Comparison of ENCODE assay signal across 8 cellular contexts in genomic region chrX:53093177-53093655, GRCh38. TPM values are rescaled to one million over a fixed set of nuclear protein-coding genes. Genes with fewer than 3 reads are reported as not detected.
DNase-seq lines count a peak whose midpoint lies in the region; ATAC-seq and TF ChIP-seq lines count a peak whose summit lies in the region.

No MANE protein-coding gene starts in this region.

- H3K27ac Mint-ChIP-seq in activated CD4-positive, alpha-beta memory T cell treated with anti-CD3 and anti-CD28 coated beads for 36 hours, result peak overlapping the region; percentile 91

- POLR2A ChIA-PET in activated CD4-positive, alpha-beta memory T cell treated with anti-CD3 and anti-CD28 coated beads for 36 hours (lab: Charles Lee), result no interaction called here

- peak; percentile 52 for ATAC-seq in HG03280 (IDR thresholded peaks at IDR 0.05; ENCODE audit: unreplicated experiment)

- H3K36me3 Mint-ChIP-seq in activated CD4-positive, alpha-beta memory T cell treated with anti-CD3 and anti-CD28 coated beads for 36 hours, result peaks cover 3% of the 10 kb centered on the region

- H3K27me3 Mint-ChIP-seq in activated CD4-positive, alpha-beta memory T cell treated with anti-CD3 and anti-CD28 coated beads for 36 hours, result no peaks in the 10 kb centered on the region

- CTCF ChIA-PET in activated CD4-positive, alpha-beta memory T cell treated with anti-CD3 and anti-CD28 coated beads for 36 hours (lab: Charles Lee), result no interaction called here

- in situ Hi-C loops in GM13977 (cut with MboI; ENCODE audit: low pct_unique_long_range_greater_than_20kb, low sequenced_read_pairs, unreplicated experiment), result no loop called here

- no peaks in the 10 kb centered on the region for H3K9me3 Mint-ChIP-seq in activated CD4-positive, alpha-beta memory T cell treated with anti-CD3 and anti-CD28 coated beads for 36 hours

- peak; percentile 67 for TF ChIP-seq CTCF in GM13977 (IDR thresholded peaks at IDR 0.05; ENCODE audit: extremely low read depth, insufficient read depth, missing control alignments)

- peak overlapping the region; percentile 90 for H3K4me3 Mint-ChIP-seq in activated CD4-positive, alpha-beta memory T cell treated with anti-CD3 and anti-CD28 coated beads for 36 hours

- intact Hi-C loops in activated CD4-positive, alpha-beta memory T cell treated with anti-CD3 and anti-CD28 coated beads for 36 hours (cut with micrococcal nuclease), result loop anchor here (1.0 to 10.0 kb wide), 4 partner anchors 22 to 132 kb away; partner anchors contain the start of gene KDM5C

- DNase-seq in GM13977 (ENCODE audit: low spot score), result peak; percentile 69
- peak; percentile 59 to 88 for DNase-seq in NCI-H526 (lab: John Stamatoyannopoulos, UW)
- DNase-seq in activated CD4-positive, alpha-beta memory T cell treated with anti-CD3 and anti-CD28 coated beads for 36 hours, result peak; percentile 87
- DNase-seq in effector CD4-positive, alpha-beta T cell, result peak; percentile 65
- DNase-seq in lung microvascular endothelial cell (ENCODE audit: low read depth in 2 of 2), result peak; percentile 80 to 84
- DNase-seq in stimulated activated CD4-positive, alpha-beta T cell treated with anti-CD3 and anti-CD28 coated beads, TNF-alpha, amount 100 ng/mL, for 4 hours (ENCODE audit: low read depth in 3 of 3), result peak in 2 of 3 experiments; percentile 51 to 53
- no peak for DNase-seq in mesenteric fat pad (ENCODE audit: low spot score)

- H3K4me1 Mint-ChIP-seq in activated CD4-positive, alpha-beta memory T cell treated with anti-CD3 and anti-CD28 coated beads for 36 hours (ENCODE audit: low read depth), result peaks cover 24% of the 10 kb centered on the region

RNA-seq across cellular contexts. Expression of gene KANTR, which starts 0.7 kb away (rescaled TPM):
- total RNA-seq in activated CD4-positive, alpha-beta memory T cell treated with anti-CD3 and anti-CD28 coated beads for 36 hours, result 1 to 10 TPM; 5.9 to 6.4 TPM
- total RNA-seq in lung microvascular endothelial cell (3.7 and 6.0 TPM in 2 replicates), mesenteric fat pad (10.2 TPM)

RNA-seq across cellular contexts. Expression of gene TSPYL2, which starts 11.0 kb away (rescaled TPM):
- total RNA-seq in activated CD4-positive, alpha-beta memory T cell treated with anti-CD3 and anti-CD28 coated beads for 36 hours, result 10 to 100 TPM; 70.6 to 72.8 TPM
- total RNA-seq in lung microvascular endothelial cell (5.4 and 7.7 TPM in 2 replicates), mesenteric fat pad (33.8 TPM)

RNA-seq across cellular contexts. Expression of gene GPR173, which starts 44.6 kb away (rescaled TPM):
- total RNA-seq in activated CD4-positive, alpha-beta memory T cell treated with anti-CD3 and anti-CD28 coated beads for 36 hours, result not detected
- total RNA-seq in lung microvascular endothelial cell (0.44 and 1.4 TPM in 2 replicates), mesenteric fat pad (1.9 TPM)
